ENCODE assay signal across 9 cellular contexts in the genomic region with DNA sequence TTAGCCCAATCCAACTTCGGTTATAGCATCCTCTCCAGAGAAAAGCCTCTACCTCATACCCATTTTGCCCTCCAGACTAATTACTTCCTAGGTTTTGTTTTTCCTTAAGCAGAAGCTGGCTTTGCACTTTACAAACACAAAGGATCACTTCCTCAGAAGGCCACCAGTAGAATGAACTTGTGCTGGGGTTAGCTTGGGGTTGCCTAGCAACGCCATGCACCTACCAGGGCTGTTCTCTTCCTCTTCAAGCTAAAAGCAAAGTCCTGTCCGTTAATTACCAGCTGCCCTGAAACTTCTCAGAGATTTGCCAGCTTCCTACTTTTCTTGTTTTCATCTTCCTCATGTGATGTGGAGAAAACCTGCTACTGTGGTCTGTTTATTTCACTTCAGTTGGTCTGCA.
A peak's percentile ranks its signal among the peaks of the same experiment; 100 is the strongest.
DNase-seq lines count a peak whose midpoint lies in the region; ATAC-seq and TF ChIP-seq lines count a peak whose summit lies in the region.
"Had no signal": no experiment of that assay in that cellular context is flagged by ENCODE, and none has a peak within 500 bp of the region (broad histone marks: within the 10 kb centered on the region; RNA-seq: fewer than 3 reads in every experiment).

No MANE protein-coding gene starts in this region.

- intact Hi-C loops in left ventricle myocardium superior (cut with micrococcal nuclease) = no loop called here
- intact Hi-C loops in heart left ventricle (cut with DNase I) = no loop called here
- intact Hi-C loops in upper lobe of right lung (cut with DNase I) = no loop called here

- H3K27me3 ChIP-seq in heart left ventricle = no peaks in the 10 kb centered on the region
- no peaks in the 10 kb centered on the region for H3K27me3 ChIP-seq in upper lobe of right lung
- H3K27me3 ChIP-seq in suprapubic skin = no peaks in the 10 kb centered on the region

- H3K4me1 ChIP-seq in heart left ventricle (peaks cover 0 to 27% (median 0%) of the 10 kb centered on the region in 12 donors), upper lobe of right lung (no peaks in the 10 kb centered on the region), suprapubic skin (no peaks in the 10 kb centered on the region)

- WGBS in heart left ventricle, 4 donors = 49 to 58% (median 55%) methylated on average over 3 of the region's 3 CpGs
- 58% methylated on average over 3 of the region's 3 CpGs for WGBS in suprapubic skin

- no peak for TF ChIP-seq EP300 in suprapubic skin (IDR thresholded peaks at IDR 0.05)

- H3K9me3 ChIP-seq in heart left ventricle (no peaks in the 10 kb centered on the region), upper lobe of right lung (no peaks in the 10 kb centered on the region), suprapubic skin (no peaks in the 10 kb centered on the region)

- no peaks in the 10 kb centered on the region for H3K27me3 Mint-ChIP-seq in osteocyte (ENCODE audit: unreplicated experiment)

- H3K27ac Mint-ChIP-seq in osteocyte (ENCODE audit: unreplicated experiment) = no peak overlapping the region
- H3K27ac Mint-ChIP-seq: effector memory CD8-positive, alpha-beta T cell had no signal

- no peak overlapping the region for H3K4me3 ChIP-seq in heart left ventricle
- no peak overlapping the region for H3K4me3 ChIP-seq in upper lobe of right lung
- H3K4me3 ChIP-seq in suprapubic skin = no peak overlapping the region

- no peak overlapping the region for H3K4me3 Mint-ChIP-seq in osteocyte (ENCODE audit: unreplicated experiment)
- H3K4me3 Mint-ChIP-seq: effector memory CD8-positive, alpha-beta T cell had no signal

- ATAC-seq in left ventricle myocardium superior = peak; percentile 18
- ATAC-seq in heart left ventricle = no peak
- ATAC-seq in upper lobe of right lung = peak; percentile 70
- ATAC-seq in GM19455 (IDR thresholded peaks at IDR 0.05; ENCODE audit: unreplicated experiment) = no peak
- ATAC-seq: effector memory CD8-positive, alpha-beta T cell had no signal

- H3K36me3 ChIP-seq in heart left ventricle (peaks cover 0 to 11% (median 0%) of the 10 kb centered on the region in 9 donors), upper lobe of right lung (no peaks in the 10 kb centered on the region), suprapubic skin (no peaks in the 10 kb centered on the region)

- H3K9me3 Mint-ChIP-seq in osteocyte (ENCODE audit: unreplicated experiment) = no peaks in the 10 kb centered on the region
- H3K9me3 Mint-ChIP-seq: effector memory CD8-positive, alpha-beta T cell had no signal

- TF ChIP-seq POLR2A in heart left ventricle (IDR thresholded peaks at IDR 0.05) (no peak), suprapubic skin (IDR thresholded peaks at IDR 0.05) (no peak)

- H3K27ac ChIP-seq in heart left ventricle (no peak overlapping the region), upper lobe of right lung (no peak overlapping the region), suprapubic skin (no peak overlapping the region)

- no peaks in the 10 kb centered on the region for H3K36me3 Mint-ChIP-seq in osteocyte (ENCODE audit: unreplicated experiment)

- TF ChIP-seq CTCF in heart left ventricle (IDR thresholded peaks at IDR 0.05) (no peak), upper lobe of right lung (IDR thresholded peaks at IDR 0.05) (no peak), osteocyte (IDR thresholded peaks at IDR 0.05) (no peak), suprapubic skin (IDR thresholded peaks at IDR 0.05) (no peak)

- no peak for DNase-seq in left ventricle myocardium superior
- DNase-seq in heart left ventricle = no peak
- peak; percentile 13 for DNase-seq in KG1 (lab: John Stamatoyannopoulos, UW)
- peak; percentile 43 for DNase-seq in SW480 (ENCODE audit: low spot score)
- DNase-seq in upper lobe of right lung = no peak
- DNase-seq in osteocyte (ENCODE audit: extremely low spot score, unreplicated experiment) = no peak
- DNase-seq in suprapubic skin (ENCODE audit: low spot score in 2 of 2) = no peak
- DNase-seq: effector memory CD8-positive, alpha-beta T cell had no signal

- no peaks in the 10 kb centered on the region for H3K4me1 Mint-ChIP-seq in osteocyte (ENCODE audit: unreplicated experiment)

Comparison
In these comparisons a context has a peak if more than half of its experiments do, and no peak if none do; other contexts are left out.
1. ATAC-seq: peak in left ventricle myocardium superior (single experiment) and upper lobe of right lung (single experiment); none in heart left ventricle (0 of 4) and GM19455 (single experiment).
2. DNase-seq: peak in KG1 (single experiment) and SW480 (single experiment); none in left ventricle myocardium superior (single experiment), heart left ventricle (0 of 5), upper lobe of right lung (single experiment), osteocyte (single experiment) and suprapubic skin (0 of 2).